ENCODE assay signal across 8 cellular contexts in genomic region chr1:238272145-238272544, GRCh38.
"Had no signal": no experiment of that assay in that cellular context is flagged by ENCODE, and none has a peak within 500 bp of the region (broad histone marks: within the 10 kb centered on the region; RNA-seq: fewer than 3 reads in every experiment).

No MANE protein-coding gene starts in this region.

- H3K27ac ChIP-seq: GM23248 had no signal

- DNase-seq: GM23248, GOT3, H7, H9, HCEC 1CT, HFFc6 had no signal

- H3K4me1 Mint-ChIP-seq: H9 had no signal

- H3K9ac ChIP-seq: GM23248 had no signal

- H2AFZ ChIP-seq: GM23248 had no signal

- H3K4me3 Mint-ChIP-seq: H9, HFFc6 had no signal

- H3K4me3 ChIP-seq: GM23248, HAP-1 had no signal

- H3K27ac Mint-ChIP-seq: H9, HFFc6 had no signal

- H3K36me3 ChIP-seq: HAP-1 had no signal

- H3K4me1 ChIP-seq: HAP-1 had no signal

- ATAC-seq: HCT116 had no signal
